1 cellular context compared by ENCODE assay signal in genomic region chr6:76867182-76867581, GRCh38.
TF ChIP-seq lines count a peak whose summit lies in the region.

No MANE protein-coding gene starts in this region.

TF ChIP-seq in WTC11, 78 proteins besides CTCF, POLR2A, EP300 and RAD21 (continued from another document):
- TF ChIP-seq PRDM15 (CRISPR knock-in tag; IDR thresholded peaks at IDR 0.05) (no peak), FOXJ3 (CRISPR knock-in tag; IDR thresholded peaks at IDR 0.05; ENCODE audit: borderline replicate concordance) (no peak), ESRRA (CRISPR knock-in tag; IDR thresholded peaks at IDR 0.05; ENCODE audit: borderline replicate concordance) (no peak), JUN (CRISPR knock-in tag; IDR thresholded peaks at IDR 0.05) (no peak), GTF2I (CRISPR knock-in tag; conservative IDR thresholded peaks at IDR 0.05) (no peak), E2F4 (CRISPR knock-in tag; IDR thresholded peaks at IDR 0.05; ENCODE audit: borderline replicate concordance, low read depth) (no peak), NFE2L1 (CRISPR knock-in tag; IDR thresholded peaks at IDR 0.05) (no peak), ZNF317 (CRISPR knock-in tag; IDR thresholded peaks at IDR 0.05; ENCODE audit: borderline replicate concordance, low read depth) (no peak), E2F5 (CRISPR knock-in tag; IDR thresholded peaks at IDR 0.05) (no peak), PREB (CRISPR knock-in tag; IDR thresholded peaks at IDR 0.05; ENCODE audit: borderline replicate concordance) (no peak)
